27 cellular contexts compared by ENCODE assay signal in the genomic region with DNA sequence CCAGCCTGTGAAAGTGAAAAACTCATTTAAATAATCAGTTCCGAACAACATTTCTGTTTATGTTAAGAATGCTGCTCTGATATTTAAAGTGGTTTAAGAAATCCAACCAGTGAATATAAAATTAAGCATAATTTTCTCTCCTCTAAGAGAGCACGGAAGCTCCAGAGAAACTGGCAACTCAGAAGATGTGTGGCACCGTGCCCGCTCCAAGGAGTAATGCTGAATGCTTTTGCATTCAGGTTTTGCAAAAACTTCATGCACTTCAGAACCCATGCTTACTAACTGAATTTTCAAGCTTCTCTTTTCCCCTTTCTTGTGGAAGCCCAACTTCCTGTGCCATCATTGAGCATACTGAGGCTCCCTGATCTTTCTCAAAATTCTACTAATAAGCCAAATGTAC. TPM values are rescaled to one million over a fixed set of nuclear protein-coding genes. Genes with fewer than 3 reads are reported as not detected.
"Had no signal": no experiment of that assay in that cellular context is flagged by ENCODE, and none has a peak within 500 bp of the region (broad histone marks: within the 10 kb centered on the region; RNA-seq: fewer than 3 reads in every experiment).

No MANE protein-coding gene starts in this region.

- H3K27me3 ChIP-seq: right atrium auricular region, sigmoid colon, testis, tibial nerve had no signal

- H3K4me3 Mint-ChIP-seq: immature natural killer cell; naive thymus-derived CD8-positive, alpha-beta T cell; stimulated activated naive B cell treated with anti-CD40 and anti-IgM and Interleukin-4, amounts not matched to agents 10 μg/mL and 1 μg/mL and 100 μg/mL, for 72 hours; stimulated activated naive CD8-positive, alpha-beta T cell treated with anti-CD3 and anti-CD28 coated beads, Interleukin-15, amount 100 ng/mL, for 72 hours had no signal

- H3K36me3 ChIP-seq: neutrophil, right atrium auricular region, sigmoid colon, tibial nerve had no signal

- H3K9me3 ChIP-seq: mucosa of descending colon, neutrophil, right atrium auricular region, sigmoid colon, testis, tibial nerve had no signal

- H3K27ac Mint-ChIP-seq: immature natural killer cell; naive thymus-derived CD8-positive, alpha-beta T cell; stimulated activated naive B cell treated with anti-CD40 and anti-IgM and Interleukin-4, amounts not matched to agents 10 μg/mL and 1 μg/mL and 100 μg/mL, for 72 hours; stimulated activated naive CD8-positive, alpha-beta T cell treated with anti-CD3 and anti-CD28 coated beads, Interleukin-15, amount 100 ng/mL, for 72 hours had no signal

- H3K36me3 Mint-ChIP-seq: immature natural killer cell; naive thymus-derived CD8-positive, alpha-beta T cell; stimulated activated naive B cell treated with anti-CD40 and anti-IgM and Interleukin-4, amounts not matched to agents 10 μg/mL and 1 μg/mL and 100 μg/mL, for 72 hours had no signal

- DNase-seq: cortex of kidney; effector memory CD4-positive, alpha-beta T cell; immature natural killer cell; kidney; left cardiac atrium; left ventricle myocardium superior; mesendoderm; mucosa of descending colon; naive thymus-derived CD8-positive, alpha-beta T cell; sigmoid colon; stimulated activated CD4-positive, alpha-beta T cell treated with anti-CD3 and anti-CD28 coated beads, Interleukin-2, amount 100 ng/mL, for 24 hours; stimulated activated CD4-positive, alpha-beta T cell treated with anti-CD3 and anti-CD28 coated beads, Interleukin-4, amount 100 ng/mL, for 4 hours; stimulated activated naive B cell treated with anti-CD40 and anti-IgM and Interleukin-4, amounts not matched to agents 10 μg/mL and 1 μg/mL and 100 μg/mL, for 72 hours; stimulated activated naive CD8-positive, alpha-beta T cell treated with anti-CD3 and anti-CD28 coated beads, Interleukin-15, amount 100 ng/mL, for 72 hours; testis had no signal

- H3K9me3 Mint-ChIP-seq: immature natural killer cell; naive thymus-derived CD8-positive, alpha-beta T cell; stimulated activated naive B cell treated with anti-CD40 and anti-IgM and Interleukin-4, amounts not matched to agents 10 μg/mL and 1 μg/mL and 100 μg/mL, for 72 hours; stimulated activated naive CD8-positive, alpha-beta T cell treated with anti-CD3 and anti-CD28 coated beads, Interleukin-15, amount 100 ng/mL, for 72 hours had no signal

- H3K4me1 ChIP-seq: right atrium auricular region, sigmoid colon, testis, tibial nerve had no signal

- H3K27me3 Mint-ChIP-seq: naive thymus-derived CD8-positive, alpha-beta T cell; stimulated activated naive CD8-positive, alpha-beta T cell treated with anti-CD3 and anti-CD28 coated beads, Interleukin-15, amount 100 ng/mL, for 72 hours had no signal

- ATAC-seq: esophagus mucosa; left cardiac atrium; left ventricle myocardium superior; mucosa of descending colon; naive thymus-derived CD8-positive, alpha-beta T cell; stimulated activated naive B cell treated with anti-CD40 and anti-IgM and Interleukin-4, amounts not matched to agents 10 μg/mL and 1 μg/mL and 100 μg/mL, for 72 hours; stimulated activated naive CD8-positive, alpha-beta T cell treated with anti-CD3 and anti-CD28 coated beads, Interleukin-15, amount 100 ng/mL, for 72 hours had no signal

- H3K4me3 ChIP-seq: mucosa of descending colon, right atrium auricular region, sigmoid colon, skin epidermis, testis, tibial nerve had no signal

- H3K4me1 Mint-ChIP-seq: immature natural killer cell; stimulated activated naive B cell treated with anti-CD40 and anti-IgM and Interleukin-4, amounts not matched to agents 10 μg/mL and 1 μg/mL and 100 μg/mL, for 72 hours; stimulated activated naive CD8-positive, alpha-beta T cell treated with anti-CD3 and anti-CD28 coated beads, Interleukin-15, amount 100 ng/mL, for 72 hours had no signal

- H3K27ac ChIP-seq: neutrophil, right atrium auricular region, skin epidermis, testis, tibial nerve had no signal

RNA-seq across cellular contexts. Expression of gene KLHL32, which starts 47.4 kb away (rescaled TPM):
- total RNA-seq: chondrocyte, esophagus mucosa, glomerular endothelial cell, lung microvascular endothelial cell, osteoblast, pulmonary artery endothelial cell, subcutaneous adipose tissue had no signal
- polyA plus RNA-seq: fibroblast of lung had no signal
